ENCODE assay signal across 1 cellular context in the genomic region with DNA sequence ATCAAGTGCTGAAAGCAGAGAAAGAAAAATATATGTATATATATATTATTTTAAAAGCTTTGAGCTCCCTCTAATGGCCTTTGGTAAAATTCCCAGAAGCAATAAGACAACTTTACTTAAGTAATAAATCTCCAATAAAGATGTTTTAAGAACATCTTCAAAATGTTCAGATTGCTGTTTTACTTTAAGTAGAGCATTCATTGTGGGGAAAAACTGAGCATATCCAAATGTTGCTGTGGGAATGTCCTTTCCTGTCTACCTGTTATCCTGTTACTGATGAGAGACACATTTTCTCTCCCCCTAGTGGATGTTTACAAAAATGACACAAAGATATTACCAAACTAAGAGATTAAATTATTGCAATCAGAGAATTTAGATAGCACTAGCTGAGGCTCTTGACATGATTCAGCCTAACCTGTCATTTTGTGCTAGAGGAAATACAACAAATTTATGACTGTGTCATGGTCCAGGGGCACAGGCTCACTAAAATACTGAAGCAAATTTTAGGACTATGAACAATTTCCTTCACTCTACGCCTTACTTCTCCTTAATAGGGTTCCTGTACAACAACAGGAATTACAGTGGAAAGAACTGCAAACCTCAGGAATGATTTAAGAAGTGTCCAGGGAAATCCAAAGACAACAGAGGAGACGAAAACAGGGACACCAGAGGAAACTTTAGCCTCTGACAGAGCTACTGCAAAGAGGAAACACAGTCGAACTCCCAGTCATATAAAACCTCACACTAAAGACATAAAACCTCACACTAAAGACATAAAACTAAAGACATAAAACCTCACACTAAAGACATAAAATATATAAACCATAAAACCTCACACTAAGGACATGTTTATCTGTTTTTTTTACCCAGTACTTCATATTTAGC.
TF ChIP-seq lines count a peak whose summit lies in the region.

No MANE protein-coding gene starts in this region.

TF ChIP-seq in K562, 482 proteins besides CTCF, POLR2A, EP300 and RAD21 (continued from another document):
- TF ChIP-seq, protein P1, sequence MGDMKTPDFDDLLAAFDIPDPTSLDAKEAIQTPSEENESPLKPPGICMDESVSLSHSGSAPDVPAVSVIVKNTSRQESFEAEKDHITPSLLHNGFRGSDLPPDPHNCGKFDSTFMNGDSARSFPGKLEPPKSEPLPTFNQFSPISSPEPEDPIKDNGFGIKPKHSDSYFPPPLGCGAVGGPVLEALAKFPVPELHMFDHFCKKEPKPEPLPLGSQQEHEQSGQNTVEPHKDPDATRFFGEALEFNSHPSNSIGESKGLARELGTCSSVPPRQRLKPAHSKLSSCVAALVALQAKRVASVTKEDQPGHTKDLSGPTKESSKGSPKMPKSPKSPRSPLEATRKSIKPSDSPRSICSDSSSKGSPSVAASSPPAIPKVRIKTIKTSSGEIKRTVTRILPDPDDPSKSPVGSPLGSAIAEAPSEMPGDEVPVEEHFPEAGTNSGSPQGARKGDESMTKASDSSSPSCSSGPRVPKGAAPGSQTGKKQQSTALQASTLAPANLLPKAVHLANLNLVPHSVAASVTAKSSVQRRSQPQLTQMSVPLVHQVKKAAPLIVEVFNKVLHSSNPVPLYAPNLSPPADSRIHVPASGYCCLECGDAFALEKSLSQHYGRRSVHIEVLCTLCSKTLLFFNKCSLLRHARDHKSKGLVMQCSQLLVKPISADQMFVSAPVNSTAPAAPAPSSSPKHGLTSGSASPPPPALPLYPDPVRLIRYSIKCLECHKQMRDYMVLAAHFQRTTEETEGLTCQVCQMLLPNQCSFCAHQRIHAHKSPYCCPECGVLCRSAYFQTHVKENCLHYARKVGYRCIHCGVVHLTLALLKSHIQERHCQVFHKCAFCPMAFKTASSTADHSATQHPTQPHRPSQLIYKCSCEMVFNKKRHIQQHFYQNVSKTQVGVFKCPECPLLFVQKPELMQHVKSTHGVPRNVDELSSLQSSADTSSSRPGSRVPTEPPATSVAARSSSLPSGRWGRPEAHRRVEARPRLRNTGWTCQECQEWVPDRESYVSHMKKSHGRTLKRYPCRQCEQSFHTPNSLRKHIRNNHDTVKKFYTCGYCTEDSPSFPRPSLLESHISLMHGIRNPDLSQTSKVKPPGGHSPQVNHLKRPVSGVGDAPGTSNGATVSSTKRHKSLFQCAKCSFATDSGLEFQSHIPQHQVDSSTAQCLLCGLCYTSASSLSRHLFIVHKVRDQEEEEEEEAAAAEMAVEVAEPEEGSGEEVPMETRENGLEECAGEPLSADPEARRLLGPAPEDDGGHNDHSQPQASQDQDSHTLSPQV (IDR thresholded peaks at IDR 0.05): 0 out of 2 replicates have a peak, but pooled peaks have one; percentile 37
- TF ChIP-seq SMARCA5 (IDR thresholded peaks at IDR 0.05): peak; percentile 49; the same call in 1 of the 2 replicates
- TF ChIP-seq SMC3 (conservative IDR thresholded peaks at IDR 0.05; ENCODE audit: insufficient read depth, low read depth, low read length): 0 out of 2 replicates have a peak, but pooled peaks have one; percentile 15
- TF ChIP-seq, protein P2, sequence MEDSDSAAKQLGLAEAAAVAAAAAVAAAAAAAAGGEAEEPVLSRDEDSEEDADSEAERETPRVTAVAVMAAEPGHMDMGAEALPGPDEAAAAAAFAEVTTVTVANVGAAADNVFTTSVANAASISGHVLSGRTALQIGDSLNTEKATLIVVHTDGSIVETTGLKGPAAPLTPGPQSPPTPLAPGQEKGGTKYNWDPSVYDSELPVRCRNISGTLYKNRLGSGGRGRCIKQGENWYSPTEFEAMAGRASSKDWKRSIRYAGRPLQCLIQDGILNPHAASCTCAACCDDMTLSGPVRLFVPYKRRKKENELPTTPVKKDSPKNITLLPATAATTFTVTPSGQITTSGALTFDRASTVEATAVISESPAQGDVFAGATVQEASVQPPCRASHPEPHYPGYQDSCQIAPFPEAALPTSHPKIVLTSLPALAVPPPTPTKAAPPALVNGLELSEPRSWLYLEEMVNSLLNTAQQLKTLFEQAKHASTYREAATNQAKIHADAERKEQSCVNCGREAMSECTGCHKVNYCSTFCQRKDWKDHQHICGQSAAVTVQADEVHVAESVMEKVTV (CRISPR knock-in tag; IDR thresholded peaks at IDR 0.05): peak; percentile 61; the same call in 1 of the 2 replicates
- 0 out of 4 replicates have a peak, but pooled peaks of 1 of the 2 experiments have one; percentile 23 for TF ChIP-seq MLLT1 (IDR thresholded peaks at IDR 0.05)
- TF ChIP-seq KDM2B (CRISPR knock-in tag; IDR thresholded peaks at IDR 0.05): no peak
- peak; percentile 28 for TF ChIP-seq MEIS2 (IDR thresholded peaks at IDR 0.05; ENCODE audit: partially characterized antibody)
- TF ChIP-seq NCOA2 (IDR thresholded peaks at IDR 0.05; ENCODE audit: partially characterized antibody in 2 of 2): no peak
- no peak for TF ChIP-seq CEBPG (CRISPR knock-in tag; IDR thresholded peaks at IDR 0.05)
- 0 out of 4 replicates have a peak, but pooled peaks of 1 of the 2 experiments have one; percentile 6 for TF ChIP-seq CEBPG (tag; conservative IDR thresholded peaks at IDR 0.05 in 1 of 2, IDR thresholded peaks at IDR 0.05 in 1 of 2)
TF ChIP-seq in K562: peak in this region for 11.
